8 cellular contexts compared by ENCODE assay signal in genomic region chr1:204162498-204163074, GRCh38. TPM values are rescaled to one million over a fixed set of nuclear protein-coding genes. Genes with fewer than 3 reads are reported as not detected.
A peak's percentile ranks its signal among the peaks of the same experiment; 100 is the strongest.
DNase-seq lines count a peak whose midpoint lies in the region; ATAC-seq and TF ChIP-seq lines count a peak whose summit lies in the region.

No MANE protein-coding gene starts in this region.

- H3K9me3 ChIP-seq in T-helper 17 cell (ENCODE audit: control insufficient read depth, low read length, poor library complexity, severe bottlenecking), result no peaks in the 10 kb centered on the region
- H3K9me3 ChIP-seq in adipocyte (ENCODE audit: control insufficient read depth, low read length), result no peaks in the 10 kb centered on the region
- H3K9me3 ChIP-seq in left ventricle myocardium inferior (replicated peaks), result no peaks in the 10 kb centered on the region

- peak; percentile 72 for ATAC-seq in GM21737 (IDR thresholded peaks at IDR 0.05; ENCODE audit: unreplicated experiment)
- peak; percentile 95 for ATAC-seq in T-helper 17 cell
- no peak for ATAC-seq in HG03457 (IDR thresholded peaks at IDR 0.05; ENCODE audit: unreplicated experiment)

- peaks cover 2% of the 10 kb centered on the region for H3K4me1 Mint-ChIP-seq in T-helper 17 cell

- H3K27me3 ChIP-seq in adipocyte (replicated peaks; ENCODE audit: control insufficient read depth, insufficient read depth, low read length), result peaks cover 74% of the 10 kb centered on the region
- H3K27me3 ChIP-seq in left ventricle myocardium inferior (ENCODE audit: low read depth), result peaks cover 42% of the 10 kb centered on the region

- no peaks in the 10 kb centered on the region for H3K36me3 Mint-ChIP-seq in T-helper 17 cell (ENCODE audit: low read depth)

- H3K36me3 ChIP-seq in adipocyte (ENCODE audit: control insufficient read depth, insufficient read depth, low read length, severe bottlenecking) (no peaks in the 10 kb centered on the region), left ventricle myocardium inferior (no peaks in the 10 kb centered on the region)

- no peak overlapping the region for H3K27ac Mint-ChIP-seq in T-helper 17 cell

- H3K4me1 ChIP-seq in adipocyte (ENCODE audit: control insufficient read depth, insufficient read depth, low read length) (no peaks in the 10 kb centered on the region), left ventricle myocardium inferior (no peaks in the 10 kb centered on the region)

- no peak overlapping the region for H3K4me3 Mint-ChIP-seq in T-helper 17 cell

- no peak overlapping the region for H3K27ac ChIP-seq in left ventricle myocardium inferior (replicated peaks)

- H3K4me3 ChIP-seq in adipocyte (ENCODE audit: low read length) (no peak overlapping the region), left ventricle myocardium inferior (no peak overlapping the region)

- peak; percentile 100 for TF ChIP-seq CTCF in left ventricle myocardium inferior (IDR thresholded peaks at IDR 0.05; ENCODE audit: borderline replicate concordance)

- no peak overlapping the region for H3K9ac ChIP-seq in adipocyte (ENCODE audit: low read length)

- intact Hi-C loops in left ventricle myocardium inferior (cut with micrococcal nuclease), result loop anchor here (2.0 to 10.0 kb wide), 3 partner anchors 44 to 232 kb away; no protein-coding TSS in a partner anchor

- peaks cover 55% of the 10 kb centered on the region for H3K27me3 Mint-ChIP-seq in T-helper 17 cell

- peak; percentile 90 for DNase-seq in AG20443 (ENCODE audit: low spot score)
- peak; percentile 69 for DNase-seq in NCI-H1694 treated with DMSO at 0.1 percent for 48 hours (lab: John Stamatoyannopoulos, UW)
- DNase-seq in T-helper 17 cell, result peak; percentile 59 to 76 (median 61)
- peak; percentile 86 for DNase-seq in adipocyte (ENCODE audit: low read depth)
- peak; percentile 78 for DNase-seq in left ventricle myocardium inferior
- peak; percentile 89 for DNase-seq in retina

RNA-seq across cellular contexts. Expression of gene REN, which starts 3.6 kb away (rescaled TPM):
- total RNA-seq in T-helper 17 cell (not detected), left ventricle myocardium inferior (not detected)

RNA-seq across cellular contexts. Expression of gene ETNK2, which starts 10.7 kb away (rescaled TPM):
- 10 to 100 TPM in 1 of 2 donors, 1 to 10 TPM in 1; 8.9 to 12.7 TPM for total RNA-seq in T-helper 17 cell
- total RNA-seq in left ventricle myocardium inferior, result 4.4 TPM

RNA-seq across cellular contexts. Expression of gene KISS1, which starts 33.7 kb away (rescaled TPM):
- under 1 TPM in 1 of 2 donors, not detected in 1; 0.50 TPM for total RNA-seq in T-helper 17 cell
- not detected for total RNA-seq in left ventricle myocardium inferior

RNA-seq across cellular contexts. Expression of gene GOLT1A, which starts 51.2 kb away (rescaled TPM):
- under 1 TPM in 1 of 2 donors, not detected in 1; 0.45 TPM for total RNA-seq in T-helper 17 cell
- not detected for total RNA-seq in left ventricle myocardium inferior
